1 cellular context compared by ENCODE assay signal in the genomic region with DNA sequence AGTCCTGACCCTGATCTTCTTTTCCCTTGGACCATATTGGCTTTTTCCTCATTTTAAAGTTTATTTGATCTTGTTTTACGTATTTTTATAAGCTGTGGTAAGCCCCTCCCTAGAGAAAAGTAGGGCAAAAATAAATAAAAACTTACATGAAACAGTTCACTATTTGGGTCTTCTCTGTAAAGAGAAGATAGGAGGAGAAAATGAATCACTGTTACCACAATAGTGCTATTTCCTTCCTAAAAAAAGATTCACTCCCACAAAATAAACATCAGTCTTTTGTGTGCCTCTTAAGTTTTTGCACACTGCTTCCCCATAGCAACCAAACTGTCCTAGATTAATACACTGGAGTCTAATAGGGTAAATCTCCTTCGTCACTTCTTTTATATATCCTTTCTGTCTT.
TF ChIP-seq lines count a peak whose summit lies in the region.

No MANE protein-coding gene starts in this region.

TF ChIP-seq in GM23338, 12 proteins besides CTCF, POLR2A, EP300 and RAD21 (continued from another document):
- TF ChIP-seq, protein P1, sequence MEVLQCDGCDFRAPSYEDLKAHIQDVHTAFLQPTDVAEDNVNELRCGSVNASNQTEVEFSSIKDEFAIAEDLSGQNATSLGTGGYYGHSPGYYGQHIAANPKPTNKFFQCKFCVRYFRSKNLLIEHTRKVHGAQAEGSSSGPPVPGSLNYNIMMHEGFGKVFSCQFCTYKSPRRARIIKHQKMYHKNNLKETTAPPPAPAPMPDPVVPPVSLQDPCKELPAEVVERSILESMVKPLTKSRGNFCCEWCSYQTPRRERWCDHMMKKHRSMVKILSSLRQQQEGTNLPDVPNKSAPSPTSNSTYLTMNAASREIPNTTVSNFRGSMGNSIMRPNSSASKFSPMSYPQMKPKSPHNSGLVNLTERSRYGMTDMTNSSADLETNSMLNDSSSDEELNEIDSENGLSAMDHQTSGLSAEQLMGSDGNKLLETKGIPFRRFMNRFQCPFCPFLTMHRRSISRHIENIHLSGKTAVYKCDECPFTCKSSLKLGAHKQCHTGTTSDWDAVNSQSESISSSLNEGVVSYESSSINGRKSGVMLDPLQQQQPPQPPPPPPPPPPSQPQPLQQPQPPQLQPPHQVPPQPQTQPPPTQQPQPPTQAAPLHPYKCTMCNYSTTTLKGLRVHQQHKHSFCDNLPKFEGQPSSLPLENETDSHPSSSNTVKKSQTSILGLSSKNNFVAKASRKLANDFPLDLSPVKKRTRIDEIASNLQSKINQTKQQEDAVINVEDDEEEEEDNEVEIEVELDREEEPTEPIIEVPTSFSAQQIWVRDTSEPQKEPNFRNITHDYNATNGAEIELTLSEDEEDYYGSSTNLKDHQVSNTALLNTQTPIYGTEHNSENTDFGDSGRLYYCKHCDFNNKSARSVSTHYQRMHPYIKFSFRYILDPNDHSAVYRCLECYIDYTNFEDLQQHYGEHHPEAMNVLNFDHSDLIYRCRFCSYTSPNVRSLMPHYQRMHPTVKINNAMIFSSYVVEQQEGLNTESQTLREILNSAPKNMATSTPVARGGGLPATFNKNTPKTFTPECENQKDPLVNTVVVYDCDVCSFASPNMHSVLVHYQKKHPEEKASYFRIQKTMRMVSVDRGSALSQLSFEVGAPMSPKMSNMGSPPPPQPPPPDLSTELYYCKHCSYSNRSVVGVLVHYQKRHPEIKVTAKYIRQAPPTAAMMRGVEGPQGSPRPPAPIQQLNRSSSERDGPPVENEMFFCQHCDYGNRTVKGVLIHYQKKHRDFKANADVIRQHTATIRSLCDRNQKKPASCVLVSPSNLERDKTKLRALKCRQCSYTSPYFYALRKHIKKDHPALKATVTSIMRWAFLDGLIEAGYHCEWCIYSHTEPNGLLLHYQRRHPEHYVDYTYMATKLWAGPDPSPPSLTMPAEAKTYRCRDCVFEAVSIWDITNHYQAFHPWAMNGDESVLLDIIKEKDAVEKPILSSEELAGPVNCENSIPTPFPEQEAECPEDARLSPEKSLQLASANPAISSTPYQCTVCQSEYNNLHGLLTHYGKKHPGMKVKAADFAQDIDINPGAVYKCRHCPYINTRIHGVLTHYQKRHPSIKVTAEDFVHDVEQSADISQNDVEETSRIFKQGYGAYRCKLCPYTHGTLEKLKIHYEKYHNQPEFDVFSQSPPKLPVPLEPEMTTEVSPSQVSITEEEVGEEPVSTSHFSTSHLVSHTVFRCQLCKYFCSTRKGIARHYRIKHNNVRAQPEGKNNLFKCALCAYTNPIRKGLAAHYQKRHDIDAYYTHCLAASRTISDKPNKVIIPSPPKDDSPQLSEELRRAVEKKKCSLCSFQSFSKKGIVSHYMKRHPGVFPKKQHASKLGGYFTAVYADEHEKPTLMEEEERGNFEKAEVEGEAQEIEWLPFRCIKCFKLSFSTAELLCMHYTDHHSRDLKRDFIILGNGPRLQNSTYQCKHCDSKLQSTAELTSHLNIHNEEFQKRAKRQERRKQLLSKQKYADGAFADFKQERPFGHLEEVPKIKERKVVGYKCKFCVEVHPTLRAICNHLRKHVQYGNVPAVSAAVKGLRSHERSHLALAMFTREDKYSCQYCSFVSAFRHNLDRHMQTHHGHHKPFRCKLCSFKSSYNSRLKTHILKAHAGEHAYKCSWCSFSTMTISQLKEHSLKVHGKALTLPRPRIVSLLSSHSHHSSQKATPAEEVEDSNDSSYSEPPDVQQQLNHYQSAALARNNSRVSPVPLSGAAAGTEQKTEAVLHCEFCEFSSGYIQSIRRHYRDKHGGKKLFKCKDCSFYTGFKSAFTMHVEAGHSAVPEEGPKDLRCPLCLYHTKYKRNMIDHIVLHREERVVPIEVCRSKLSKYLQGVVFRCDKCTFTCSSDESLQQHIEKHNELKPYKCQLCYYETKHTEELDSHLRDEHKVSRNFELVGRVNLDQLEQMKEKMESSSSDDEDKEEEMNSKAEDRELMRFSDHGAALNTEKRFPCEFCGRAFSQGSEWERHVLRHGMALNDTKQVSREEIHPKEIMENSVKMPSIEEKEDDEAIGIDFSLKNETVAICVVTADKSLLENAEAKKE (CRISPR knock-in tag; IDR thresholded peaks at IDR 0.05) = no peak
